In genomic region chr2:241216211-241216761, GRCh38 we compare ENCODE assay signal across 17 cellular contexts. TPM values are rescaled to one million over a fixed set of nuclear protein-coding genes. Genes with fewer than 3 reads are reported as not detected.
DNase-seq lines count a peak whose midpoint lies in the region; ATAC-seq, FAIRE-seq and TF ChIP-seq lines count a peak whose summit lies in the region.
"Had no signal": no experiment of that assay in that cellular context is flagged by ENCODE, and none has a peak within 500 bp of the region (broad histone marks: within the 10 kb centered on the region; RNA-seq: fewer than 3 reads in every experiment).

No MANE protein-coding gene starts in this region.

- H3K27ac ChIP-seq in H1 (ENCODE audit: low read depth, low read length), result no peak overlapping the region
- peak overlapping the region; percentile 1 for H3K27ac ChIP-seq in neuronal stem cell (replicated peaks; ENCODE audit: low read length)
- H3K27ac ChIP-seq: SK-N-MC had no signal

- H3K14ac ChIP-seq in H1 (ENCODE audit: insufficient read length), result no peak overlapping the region
- H3K14ac ChIP-seq in neuronal stem cell (ENCODE audit: low read length), result no peak overlapping the region

- no peak overlapping the region for H2AFZ ChIP-seq in H1 (ENCODE audit: low read length)
- H2AFZ ChIP-seq in neuronal stem cell (ENCODE audit: low read length), result no peak overlapping the region

- ATAC-seq in GM19351 (IDR thresholded peaks at IDR 0.05; ENCODE audit: unreplicated experiment) (no peak), GM19455 (IDR thresholded peaks at IDR 0.05; ENCODE audit: unreplicated experiment) (no peak)

- 0 out of 2 replicates have a peak overlapping the region, but pooled peaks have one; percentile 68 for H2BK12ac ChIP-seq in H1 (ENCODE audit: low read depth, low read length)
- H2BK12ac ChIP-seq in neuronal stem cell (ENCODE audit: low read length), result no peak overlapping the region

- no peak overlapping the region for H3K27ac Mint-ChIP-seq in T-helper 2 cell treated with Interferon-gamma antibody and Interleukin-4, amounts not matched to agents 5 μg/mL and 100 μg/mL, for 36 hours
- H3K27ac Mint-ChIP-seq: activated naive CD4-positive, alpha-beta T cell treated with anti-CD3 and anti-CD28 coated beads, Interleukin-2, amount 50 U/mL, for 72 hours had no signal

- H3K9me3 Mint-ChIP-seq in T-helper 2 cell treated with Interferon-gamma antibody and Interleukin-4, amounts not matched to agents 5 μg/mL and 100 μg/mL, for 36 hours, result no peaks in the 10 kb centered on the region
- H3K9me3 Mint-ChIP-seq: activated naive CD4-positive, alpha-beta T cell treated with anti-CD3 and anti-CD28 coated beads, Interleukin-2, amount 50 U/mL, for 72 hours had no signal

- H3K4ac ChIP-seq in H1 (replicated peaks; ENCODE audit: insufficient read length, low read depth, low read length) (no peak overlapping the region), neuronal stem cell (ENCODE audit: low read length) (no peak overlapping the region)

- no peaks in the 10 kb centered on the region for H3K36me3 Mint-ChIP-seq in T-helper 2 cell treated with Interferon-gamma antibody and Interleukin-4, amounts not matched to agents 5 μg/mL and 100 μg/mL, for 36 hours (ENCODE audit: low read depth)
- H3K36me3 Mint-ChIP-seq: activated naive CD4-positive, alpha-beta T cell treated with anti-CD3 and anti-CD28 coated beads, Interleukin-2, amount 50 U/mL, for 72 hours had no signal

- H4K91ac ChIP-seq in H1 (replicated peaks; ENCODE audit: insufficient read length, low read length) (no peak overlapping the region), neuronal stem cell (ENCODE audit: low read depth, low read length, poor library complexity) (no peak overlapping the region)

- H2BK15ac ChIP-seq in H1 (ENCODE audit: low read length) (no peak overlapping the region), neuronal stem cell (ENCODE audit: low read length) (peak overlapping the region; percentile 45)

- no peak for TF ChIP-seq CTCF in H1 (IDR thresholded peaks at IDR 0.05; ENCODE audit: control extremely low read depth in 1 of 3, insufficient read depth in 1 of 3, low read depth in 1 of 3, low read length in 3 of 3)

- no peak for DNase-seq in T-helper 2 cell treated with Interferon-gamma antibody and Interleukin-4, amounts not matched to agents 5 μg/mL and 100 μg/mL, for 36 hours (ENCODE audit: low spot score)
- DNase-seq in T-helper 2 cell, result no peak
- peak; percentile 62 for DNase-seq in NT2/D1 (ENCODE audit: low read depth, low spot score)
- no peak for DNase-seq in H1 (ENCODE audit: low read depth in 1 of 2, low spot score in 2 of 2)
- no peak for DNase-seq in neuronal stem cell (ENCODE audit: low spot score)
- no peak for DNase-seq in NCI-H2029 (lab: John Stamatoyannopoulos, UW)
- DNase-seq: 8988T, Caco-2, dermis blood vessel endothelial cell, Kasumi-1, NCI-H1930, NCI-H82, tibial artery had no signal

- H3K79me1 ChIP-seq in H1 (ENCODE audit: low read depth, low read length) (no peaks in the 10 kb centered on the region), neuronal stem cell (ENCODE audit: low read depth, low read length) (no peaks in the 10 kb centered on the region)

- H3K27me3 Mint-ChIP-seq in T-helper 2 cell treated with Interferon-gamma antibody and Interleukin-4, amounts not matched to agents 5 μg/mL and 100 μg/mL, for 36 hours (ENCODE audit: low read depth), result peaks cover 26% of the 10 kb centered on the region

- H4K5ac ChIP-seq in H1 (ENCODE audit: insufficient read length, low read depth, low read length), result no peak overlapping the region

- H2AK5ac ChIP-seq in H1 (ENCODE audit: low read depth, low read length) (no peak overlapping the region), neuronal stem cell (ENCODE audit: low read depth, low read length) (peak overlapping the region; percentile 98)

- POLR2A ChIA-PET in H1 (lab: Charles Lee; ENCODE audit: partially characterized antibody), result interaction anchor here (0.7 to 1.5 kb wide), 6 partner anchors 9 to 397 kb away, joined by 3 to 5 read pairs (median 3); no protein-coding TSS in a partner anchor

- CTCF ChIA-PET in H1 (lab: Charles Lee; ENCODE audit: partially characterized antibody), result interaction anchor here (0.9 to 1.6 kb wide), 9 partner anchors 8 to 233 kb away, joined by 3 to 8 read pairs (median 4); no protein-coding TSS in a partner anchor

- TF ChIP-seq EP300 in H1 (IDR thresholded peaks at IDR 0.05; ENCODE audit: borderline replicate concordance in 1 of 2, low read depth in 2 of 2, low read length in 2 of 2), result no peak

- H3K4me3 ChIP-seq in NT2/D1 (ENCODE audit: insufficient read length, low read depth) (peak overlapping the region; percentile 24), H1 (ENCODE audit: extremely low read depth in 1 of 4, insufficient read depth in 2 of 4, low read depth in 3 of 4, low read length in 4 of 4) (no peak overlapping the region), neuronal stem cell (ENCODE audit: low read length in 2 of 2) (no peak overlapping the region)
- H3K4me3 ChIP-seq: SK-N-MC, tibial artery had no signal

- H3K4me2 ChIP-seq in H1 (ENCODE audit: insufficient read depth in 1 of 2, low read depth in 2 of 2, low read length in 2 of 2) (peak overlapping the region in 1 of 2 experiments; percentile 65; a peak in 1 of 4 replicates), neuronal stem cell (ENCODE audit: insufficient read depth, low read length, poor library complexity, severe bottlenecking) (no peak overlapping the region)

- no peak overlapping the region; the same call in 1 of the 2 replicates for H3K18ac ChIP-seq in H1 (ENCODE audit: extremely low read depth, low read length)
- H3K18ac ChIP-seq in neuronal stem cell (ENCODE audit: low read length), result peak overlapping the region; percentile 74

- FAIRE-seq in H1 (lab: Jason Lieb, UNC), result no peak

- no peak for TF ChIP-seq POLR2A in H1 (IDR thresholded peaks at IDR 0.05; ENCODE audit: control extremely low read depth in 1 of 2, low read depth in 2 of 2, low read length in 2 of 2)

- peaks cover 28% of the 10 kb centered on the region for H3K4me1 ChIP-seq in NT2/D1 (ENCODE audit: insufficient read depth, insufficient read length)
- H3K4me1 ChIP-seq in H1 (replicated peaks in 1 of 4; ENCODE audit: control insufficient read depth in 3 of 4, insufficient read depth in 4 of 4, low read length in 3 of 4), result peaks cover 0 to 20% (median 10%) of the 10 kb centered on the region in 4 experiments; a peak in 6 of 7 replicates
- H3K4me1 ChIP-seq in neuronal stem cell (ENCODE audit: control insufficient read depth in 2 of 2, insufficient read depth in 1 of 2, low read depth in 1 of 2, low read length in 2 of 2), result peaks cover 3 to 18% of the 10 kb centered on the region in 2 donors
- H3K4me1 ChIP-seq: Caco-2 had no signal

- H3K56ac ChIP-seq in H1 (replicated peaks; ENCODE audit: insufficient read length, low read depth, low read length), result no peak overlapping the region

- peak overlapping the region; percentile 61 for H3K9ac ChIP-seq in NT2/D1 (ENCODE audit: insufficient read length, low read depth)
- H3K9ac ChIP-seq in H1 (replicated peaks in 1 of 4; ENCODE audit: extremely low read depth in 1 of 4, low read depth in 3 of 4, low read length in 3 of 4), result no peak overlapping the region
- H3K9ac ChIP-seq in neuronal stem cell (ENCODE audit: low read depth, low read length, poor library complexity), result no peak overlapping the region

- TF ChIP-seq RAD21 in H1 (IDR thresholded peaks at IDR 0.05 in 1 of 2, conservative IDR thresholded peaks at IDR 0.05 in 1 of 2; ENCODE audit: low read depth in 2 of 2, low read length in 2 of 2), result no peak

- H2BK120ac ChIP-seq in H1 (replicated peaks; ENCODE audit: low read depth, low read length) (no peak overlapping the region), neuronal stem cell (ENCODE audit: low read depth, low read length) (peak overlapping the region; percentile 0)

- H3K36me3 ChIP-seq in NT2/D1 (ENCODE audit: insufficient read depth, insufficient read length, low read length) (no peaks in the 10 kb centered on the region), H1 (ENCODE audit: control insufficient read depth in 2 of 4, insufficient read depth in 4 of 4, low read length in 3 of 4) (no peaks in the 10 kb centered on the region), neuronal stem cell (replicated peaks in 1 of 2; ENCODE audit: control insufficient read depth in 2 of 2, insufficient read depth in 2 of 2, low read length in 2 of 2) (no peaks in the 10 kb centered on the region)
- H3K36me3 ChIP-seq: tibial artery had no signal

- peak overlapping the region; percentile 48; the same call in 1 of the 2 replicates for H2BK20ac ChIP-seq in H1 (ENCODE audit: low read length)

- H4K8ac ChIP-seq in H1 (ENCODE audit: extremely low read depth, insufficient read depth, low read length) (no peak overlapping the region), neuronal stem cell (ENCODE audit: low read depth, low read length) (no peak overlapping the region)

- no peaks in the 10 kb centered on the region for H3K27me3 ChIP-seq in NT2/D1 (ENCODE audit: insufficient read depth, insufficient read length)
- H3K27me3 ChIP-seq in H1 (replicated peaks in 1 of 4; ENCODE audit: control insufficient read depth in 3 of 4, extremely low read depth in 1 of 4, insufficient read depth in 3 of 4, low read length in 3 of 4), result no peaks in the 10 kb centered on the region
- peaks cover 0 to 26% (median 0%) of the 10 kb centered on the region in 3 experiments for H3K27me3 ChIP-seq in neuronal stem cell (ENCODE audit: control insufficient read depth in 3 of 3, insufficient read depth in 3 of 3, low read depth in 1 of 3, low read length in 3 of 3)
- H3K27me3 ChIP-seq: tibial artery had no signal

- H3K23ac ChIP-seq in H1 (ENCODE audit: insufficient read length) (no peak overlapping the region), neuronal stem cell (ENCODE audit: low read depth, low read length, poor library complexity) (no peak overlapping the region)

- H3K9me3 ChIP-seq in NT2/D1 (ENCODE audit: insufficient read depth, low read length) (no peaks in the 10 kb centered on the region), H1 (ENCODE audit: insufficient read depth in 2 of 2, low read depth in 1 of 2, low read length in 1 of 2) (no peaks in the 10 kb centered on the region), neuronal stem cell (replicated peaks in 1 of 2; ENCODE audit: control insufficient read depth in 2 of 2, insufficient read depth in 1 of 2, low read depth in 1 of 2, low read length in 2 of 2) (no peaks in the 10 kb centered on the region)
- H3K9me3 ChIP-seq: Caco-2, tibial artery had no signal

- WGBS in H1 (ENCODE audit: extremely low coverage in 1 of 2, insufficient coverage in 1 of 2, insufficient read length in 1 of 2, insufficient replicate concordance in 2 of 2, low coverage in 1 of 2, low lambda C conversion rate in 2 of 2, missing lambda C conversion rate in 1 of 2), 2 experiments, result 90% methylated on average over 7 of the region's 14 CpGs; no CpG with 5 or more reads in 1 of the 2 experiments
- no CpG with 5 or more reads among the region's 14 CpGs for WGBS in neuronal stem cell (ENCODE audit: extremely low coverage in 2 of 2, insufficient read length in 2 of 2, insufficient replicate concordance in 1 of 2), 2 donors

- H3K23me2 ChIP-seq in H1 (ENCODE audit: low read depth, low read length), result peaks cover 7% of the 10 kb centered on the region; the same call in 1 of the 2 replicates

- no peak overlapping the region for H2BK5ac ChIP-seq in H1 (ENCODE audit: low read depth, low read length)
- no peak overlapping the region for H2BK5ac ChIP-seq in neuronal stem cell (ENCODE audit: low read length)

- peaks cover 10% of the 10 kb centered on the region for H3K4me1 Mint-ChIP-seq in T-helper 2 cell treated with Interferon-gamma antibody and Interleukin-4, amounts not matched to agents 5 μg/mL and 100 μg/mL, for 36 hours (ENCODE audit: low read depth)

- H3K4me3 Mint-ChIP-seq in T-helper 2 cell treated with Interferon-gamma antibody and Interleukin-4, amounts not matched to agents 5 μg/mL and 100 μg/mL, for 36 hours, result peak overlapping the region; percentile 45

- H4K20me1 ChIP-seq in H1 (replicated peaks in 1 of 2; ENCODE audit: control insufficient read depth in 1 of 2, insufficient read depth in 2 of 2, low read length in 2 of 2), result no peaks in the 10 kb centered on the region

- H3K79me2 ChIP-seq in H1 (ENCODE audit: control insufficient read depth in 1 of 2, insufficient read depth in 2 of 2, low read length in 2 of 2), result no peaks in the 10 kb centered on the region; a peak in 2 of 4 replicates

RNA-seq across cellular contexts. Expression of gene ANO7, which starts 27.8 kb away (rescaled TPM):
- 6.5 and 6.9 TPM in 2 replicates for total RNA-seq in H1 (2021; fragmentation: NEBNext Ultra II Directional; extraction: Animal tissue kit (Norgen Biotek cat#: 25700))
- polyA plus RNA-seq in H1 (2011; rRNA removed), result 3.2 and 4.1 TPM in 2 replicates
- polyA plus RNA-seq in H1 (2011; cell fraction: cytosol; rRNA removed), result 1.9 TPM
- 10.6 TPM for polyA plus RNA-seq in H1 (2011; cell fraction: nucleus; rRNA removed)
- 3.6 to 5.8 TPM (median 4.8 TPM) in 4 replicates for polyA plus RNA-seq in H1 (2012, experiment 1 of 2)
- 2.6 TPM for polyA plus RNA-seq in H1 (2012, experiment 2 of 2)
- polyA plus RNA-seq in H1 (2013, experiment 1 of 2), result 4.2 TPM
- 4.2 TPM for polyA plus RNA-seq in H1 (2013, experiment 2 of 2)
- polyA minus RNA-seq in H1 (2011; rRNA and poly(A)+ RNA removed), result 4.3 and 4.8 TPM in 2 replicates
- 3.8 TPM for polyA minus RNA-seq in H1 (2011; cell fraction: cytosol; rRNA and poly(A)+ RNA removed)
- polyA minus RNA-seq in H1 (2011; cell fraction: nucleus; rRNA and poly(A)+ RNA removed), result 11.1 TPM
- polyA plus RNA-seq in neuronal stem cell (2013, experiment 1 of 2), result 1.3 TPM
- polyA plus RNA-seq in neuronal stem cell (2013, experiment 2 of 2), result 1.4 TPM
